In genomic region chr6:147106759-147107401, GRCh38 we compare ENCODE assay signal across 17 cellular contexts.
DNase-seq lines count a peak whose midpoint lies in the region; ATAC-seq and TF ChIP-seq lines count a peak whose summit lies in the region.
"Had no signal": no experiment of that assay in that cellular context is flagged by ENCODE, and none has a peak within 500 bp of the region (broad histone marks: within the 10 kb centered on the region; RNA-seq: fewer than 3 reads in every experiment).

No MANE protein-coding gene starts in this region.

- H3K9me3 ChIP-seq in breast epithelium = no peaks in the 10 kb centered on the region
- H3K9me3 ChIP-seq: BLaER1, SJSA1 had no signal

- H3K27ac Mint-ChIP-seq in MCF 10A (ENCODE audit: low read depth, unreplicated experiment) = no peak overlapping the region
- H3K27ac Mint-ChIP-seq: activated T-helper 2 cell treated with anti-CD3 and anti-CD28 coated beads, Interferon-gamma antibody, Interleukin-2, Interleukin-4, amounts not matched to agents 10 μg/mL and 5 μg/mL and 100 μg/mL, durations not matched to agents 14 hours and 24 hours and 36 hours; nephron progenitor cell had no signal

- H3K4me3 ChIP-seq in breast epithelium (no peak overlapping the region), fibroblast of villous mesenchyme (ENCODE audit: low read depth, low read length) (no peak overlapping the region)
- H3K4me3 ChIP-seq: BLaER1, SJSA1 had no signal

- no peak overlapping the region for H3K4me3 Mint-ChIP-seq in MCF 10A (ENCODE audit: unreplicated experiment)
- H3K4me3 Mint-ChIP-seq: nephron progenitor cell had no signal

- POLR2A ChIA-PET in MCF 10A (lab: Yijun Ruan, JAX) = interaction anchor here (0.7 to 1.3 kb wide), 2 partner anchors 8 to 96 kb away, joined by 3 read pairs; no protein-coding TSS in a partner anchor

- no peaks in the 10 kb centered on the region for H3K36me3 Mint-ChIP-seq in MCF 10A (ENCODE audit: insufficient read depth, unreplicated experiment)

- CTCF ChIA-PET in MCF 10A (lab: Yijun Ruan, JAX) = no interaction called here

- no peak for TF ChIP-seq POLR2A in breast epithelium (IDR thresholded peaks at IDR 0.05)

- H3K27me3 Mint-ChIP-seq in MCF 10A (ENCODE audit: insufficient read depth, unreplicated experiment) = no peaks in the 10 kb centered on the region

- no peak for TF ChIP-seq CTCF in MCF 10A (IDR thresholded peaks at IDR 0.05; ENCODE audit: unreplicated experiment)
- no peak for TF ChIP-seq CTCF in breast epithelium (IDR thresholded peaks at IDR 0.05)
- no peak for TF ChIP-seq CTCF in fibroblast of villous mesenchyme (IDR thresholded peaks at IDR 0.05; ENCODE audit: insufficient read depth, low read depth, low read length)

- DNase-seq in MCF 10A (ENCODE audit: unreplicated experiment) (peak; percentile 56), breast epithelium (ENCODE audit: low spot score in 2 of 2) (no peak), SKM-1 treated with dmso at 0.1 percent for 144 hours (lab: John Stamatoyannopoulos, UW; ENCODE audit: unreplicated experiment) (peak; percentile 32), fibroblast of villous mesenchyme (ENCODE audit: low read depth) (peak; percentile 69), HPDE6-E6E7 (ENCODE audit: extremely low spot score) (no peak), left cardiac atrium (no peak), retina (no peak), NCI-H345 (lab: John Stamatoyannopoulos, UW) (no peak)
- DNase-seq: activated CD4-positive, alpha-beta T cell treated with anti-CD3 and anti-CD28 coated beads for 1 hour; foreskin keratinocyte; NCI-H1105; NCI-H524; nephron progenitor cell; stimulated activated CD4-positive, alpha-beta T cell treated with anti-CD3 and anti-CD28 coated beads, Interleukin-12 subunit alpha, Interleukin-12 subunit beta, amount 100 ng/mL, for 4 hours had no signal

- no peaks in the 10 kb centered on the region for H3K4me1 ChIP-seq in breast epithelium
- H3K4me1 ChIP-seq: foreskin keratinocyte, SJSA1 had no signal

- no peak for ATAC-seq in left cardiac atrium
- ATAC-seq: foreskin keratinocyte had no signal

- no peaks in the 10 kb centered on the region for H3K27me3 ChIP-seq in breast epithelium
- H3K27me3 ChIP-seq: BLaER1, foreskin keratinocyte, SJSA1 had no signal

- H3K27ac ChIP-seq in breast epithelium = no peak overlapping the region
- H3K27ac ChIP-seq: BLaER1, foreskin keratinocyte, SJSA1 had no signal

- intact Hi-C loops in MCF 10A (cut with micrococcal nuclease) = no loop called here
- intact Hi-C loops in breast epithelium (cut with DNase I; ENCODE audit: low total_unique reads) = no loop called here
- intact Hi-C loops in left cardiac atrium (cut with DNase I) = no loop called here

- peaks cover 6% of the 10 kb centered on the region for H3K9me3 Mint-ChIP-seq in MCF 10A (ENCODE audit: unreplicated experiment)
- H3K9me3 Mint-ChIP-seq: activated T-helper 2 cell treated with anti-CD3 and anti-CD28 coated beads, Interferon-gamma antibody, Interleukin-2, Interleukin-4, amounts not matched to agents 10 μg/mL and 5 μg/mL and 100 μg/mL, durations not matched to agents 14 hours and 24 hours and 36 hours; nephron progenitor cell had no signal

- peaks cover 12% of the 10 kb centered on the region for H3K4me1 Mint-ChIP-seq in MCF 10A (ENCODE audit: insufficient read depth, unreplicated experiment)
- H3K4me1 Mint-ChIP-seq: nephron progenitor cell had no signal

- no TSS peak for BruUV-seq in MCF 10A (replicated peaks; lab: Mats Ljungman, UMichigan)

- no peaks in the 10 kb centered on the region for H3K36me3 ChIP-seq in breast epithelium
- H3K36me3 ChIP-seq: BLaER1, SJSA1 had no signal

Comparison
In these comparisons a context has a peak if more than half of its experiments do, and no peak if none do; other contexts are left out.
1. DNase-seq: peak in MCF 10A (single experiment), SKM-1 treated with dmso at 0.1 percent for 144 hours (single experiment) and fibroblast of villous mesenchyme (single experiment); none in breast epithelium (0 of 2), HPDE6-E6E7 (single experiment), left cardiac atrium (single experiment), retina (single experiment) and NCI-H345 (single experiment).